Comparison of ENCODE assay signal across 14 cellular contexts in genomic region chr9:131045300-131046092, GRCh38. TPM values are rescaled to one million over a fixed set of nuclear protein-coding genes. Genes with fewer than 3 reads are reported as not detected.
DNase-seq lines count a peak whose midpoint lies in the region; ATAC-seq, FAIRE-seq and TF ChIP-seq lines count a peak whose summit lies in the region.
"Had no signal": no experiment of that assay in that cellular context is flagged by ENCODE, and none has a peak within 500 bp of the region (broad histone marks: within the 10 kb centered on the region; RNA-seq: fewer than 3 reads in every experiment).

No MANE protein-coding gene starts in this region.

- no peak overlapping the region for H3K4me3 ChIP-seq in kidney (ENCODE audit: low read length in 2 of 2)
- no peak overlapping the region for H3K4me3 ChIP-seq in MG63
- H3K4me3 ChIP-seq: SK-N-MC had no signal

- H3K36me3 ChIP-seq in kidney (ENCODE audit: control insufficient read depth in 1 of 2, insufficient read depth in 2 of 2, low read length in 2 of 2) (no peaks in the 10 kb centered on the region), MG63 (no peaks in the 10 kb centered on the region)
- H3K36me3 ChIP-seq: brain microvascular endothelial cell had no signal

- DNase-seq in ELR (ENCODE audit: low read depth) (peak; percentile 49), UCSD-AML1 (lab: John Stamatoyannopoulos, UW; ENCODE audit: unreplicated experiment) (peak; percentile 16), kidney (no peak), MG63 (no peak)
- peak in 1 of 2 donors; percentile 52 for DNase-seq in activated naive CD4-positive, alpha-beta T cell treated with anti-CD3 and anti-CD28 coated beads, Interleukin-2, amount 50 U/mL, for 72 hours (ENCODE audit: low spot score in 2 of 2)
- DNase-seq in stimulated activated CD4-positive, alpha-beta T cell treated with anti-CD3 and anti-CD28 coated beads, Interleukin-2, amount 100 ng/mL, for 48 hours = peak; percentile 26 to 28
- DNase-seq: activated CD8-positive, alpha-beta memory T cell treated with anti-CD3 and anti-CD28 coated beads for 24 hours; brain microvascular endothelial cell; NCI-H1048; NCI-H524 treated with DMSO at 0.1 percent for 48 hours had no signal

- peaks cover 0 to 2% of the 10 kb centered on the region in 2 donors for H3K4me1 ChIP-seq in kidney (ENCODE audit: control insufficient read depth in 1 of 2, insufficient read depth in 1 of 2, low read depth in 1 of 2, low read length in 2 of 2)

- no peak for TF ChIP-seq POLR2A in GM18505 (IDR thresholded peaks at IDR 0.05; ENCODE audit: borderline replicate concordance, extremely low read depth, insufficient read depth, insufficient read length)

- no peak for FAIRE-seq in kidney (lab: Jason Lieb, UNC)

- H3K9me3 Mint-ChIP-seq in activated naive CD4-positive, alpha-beta T cell treated with anti-CD3 and anti-CD28 coated beads, Interleukin-2, amount 50 U/mL, for 72 hours = no peaks in the 10 kb centered on the region
- H3K9me3 Mint-ChIP-seq: CD8-positive, alpha-beta memory T cell had no signal

- no peaks in the 10 kb centered on the region for H3K36me3 Mint-ChIP-seq in activated naive CD4-positive, alpha-beta T cell treated with anti-CD3 and anti-CD28 coated beads, Interleukin-2, amount 50 U/mL, for 72 hours
- H3K36me3 Mint-ChIP-seq: CD8-positive, alpha-beta memory T cell had no signal

- no peak overlapping the region for H3K27ac ChIP-seq in kidney (ENCODE audit: low read depth in 2 of 2, low read length in 2 of 2)
- H3K27ac ChIP-seq: brain microvascular endothelial cell, SK-N-MC had no signal

- intact Hi-C loops in kidney (cut with DNase I) = loop anchor here (10.0 kb wide), 1 partner anchor 341 kb away; no protein-coding TSS in a partner anchor

- TF ChIP-seq CTCF in kidney (IDR thresholded peaks at IDR 0.05; ENCODE audit: borderline replicate concordance, extremely low read depth, insufficient read depth) = no peak

- H3K27ac Mint-ChIP-seq in activated naive CD4-positive, alpha-beta T cell treated with anti-CD3 and anti-CD28 coated beads, Interleukin-2, amount 50 U/mL, for 72 hours = no peak overlapping the region
- H3K27ac Mint-ChIP-seq: CD8-positive, alpha-beta memory T cell had no signal

- H3K27me3 ChIP-seq in MG63 = no peaks in the 10 kb centered on the region

- no peak overlapping the region for H3K9ac ChIP-seq in kidney (ENCODE audit: low read length in 2 of 2)

- H3K9me3 ChIP-seq in kidney (ENCODE audit: control insufficient read depth in 1 of 2, low read length in 2 of 2) (no peaks in the 10 kb centered on the region), MG63 (no peaks in the 10 kb centered on the region)

- ATAC-seq in activated naive CD4-positive, alpha-beta T cell treated with anti-CD3 and anti-CD28 coated beads, Interleukin-2, amount 50 U/mL, for 72 hours = peak; percentile 41 to 60
- ATAC-seq in GM18867 (IDR thresholded peaks at IDR 0.05; ENCODE audit: unreplicated experiment) (no peak), GM18505 (IDR thresholded peaks at IDR 0.05; ENCODE audit: unreplicated experiment) (no peak)

RNA-seq across cellular contexts. Expression of gene LAMC3, which starts 36.5 kb away (rescaled TPM):
- 1 to 10 TPM; 1.0 to 1.1 TPM for total RNA-seq in activated naive CD4-positive, alpha-beta T cell treated with anti-CD3 and anti-CD28 coated beads, Interleukin-2, amount 50 U/mL, for 72 hours
- 13.8 TPM for total RNA-seq in kidney
- 13.4 TPM for polyA plus RNA-seq in kidney (ENCODE audit: insufficient read depth, low read depth, low replicate concordance)
- total RNA-seq in MG63 (2014; rRNA removed; shearing (Covaris generic); ENCODE audit: low replicate concordance) = 0.66 and 2.4 TPM in 2 replicates
- polyA plus RNA-seq: CD8-positive, alpha-beta memory T cell had no signal

RNA-seq across cellular contexts. Expression of gene AIF1L, which starts 50.8 kb away (rescaled TPM):
- 1 to 10 TPM in 1 of 2 donors, under 1 TPM in 1; 0.61 to 3.1 TPM for total RNA-seq in activated naive CD4-positive, alpha-beta T cell treated with anti-CD3 and anti-CD28 coated beads, Interleukin-2, amount 50 U/mL, for 72 hours
- total RNA-seq in kidney = 397 TPM
- polyA plus RNA-seq in kidney (ENCODE audit: insufficient read depth, low read depth, low replicate concordance) = 439 TPM
- total RNA-seq in MG63 (2014; rRNA removed; shearing (Covaris generic); ENCODE audit: low replicate concordance) = 24.1 and 25.7 TPM in 2 replicates
- polyA plus RNA-seq: CD8-positive, alpha-beta memory T cell had no signal

Comparison
In these comparisons a context has a peak if more than half of its experiments do, and no peak if none do; other contexts are left out.
1. DNase-seq: peak in ELR (single experiment), UCSD-AML1 (single experiment) and stimulated activated CD4-positive, alpha-beta T cell treated with anti-CD3 and anti-CD28 coated beads, Interleukin-2, amount 100 ng/mL, for 48 hours (2 of 2); none in kidney (single experiment) and MG63 (single experiment).
2. ATAC-seq: peak in activated naive CD4-positive, alpha-beta T cell treated with anti-CD3 and anti-CD28 coated beads, Interleukin-2, amount 50 U/mL, for 72 hours (2 of 2); none in GM18867 (single experiment) and GM18505 (single experiment).
3. RNA of gene AIF1L, which starts 50.8 kb away (total RNA-seq): 397 TPM in kidney (single experiment); 24.1 to 25.7 TPM in MG63 and 0.61 to 3.1 TPM in activated naive CD4-positive, alpha-beta T cell treated with anti-CD3 and anti-CD28 coated beads, Interleukin-2, amount 50 U/mL, for 72 hours; every median in the first group is over 10 times any median in the second.